24 cellular contexts compared by ENCODE assay signal in genomic region chr2:164979113-164979512, GRCh38. TPM values are rescaled to one million over a fixed set of nuclear protein-coding genes. Genes with fewer than 3 reads are reported as not detected.
DNase-seq lines count a peak whose midpoint lies in the region; ATAC-seq and TF ChIP-seq lines count a peak whose summit lies in the region.
"Had no signal": no experiment of that assay in that cellular context is flagged by ENCODE, and none has a peak within 500 bp of the region (broad histone marks: within the 10 kb centered on the region; RNA-seq: fewer than 3 reads in every experiment).

No MANE protein-coding gene starts in this region.

- H4K20me1 ChIP-seq in IMR-90 (ENCODE audit: insufficient read depth, low read length): no peaks in the 10 kb centered on the region
- no peaks in the 10 kb centered on the region for H4K20me1 ChIP-seq in neural progenitor cell (ENCODE audit: low read depth)

- no TSS peak for BruUV-seq in IMR-90 (replicated peaks; lab: Mats Ljungman, UMichigan)

- peak overlapping the region; percentile 92; the same call in 1 of the 3 replicates for H2BK15ac ChIP-seq in IMR-90 (ENCODE audit: low read depth, low read length)

- H3K9me3 Mint-ChIP-seq in neural progenitor cell: peaks cover 1% of the 10 kb centered on the region

- H3K14ac ChIP-seq in IMR-90 (replicated peaks; ENCODE audit: low read depth, low read length): no peak overlapping the region

- peak overlapping the region; percentile 87 for H3K27ac Mint-ChIP-seq in neural progenitor cell

- no peak overlapping the region for H3K27ac ChIP-seq in IMR-90 (ENCODE audit: insufficient read depth, low read length)
- no peak overlapping the region for H3K27ac ChIP-seq in neural progenitor cell
- H3K27ac ChIP-seq: 22Rv1, HL-60, SJSA1 had no signal

- H3K4me3 ChIP-seq in IMR-90 (ENCODE audit: insufficient read depth, low read depth, low read length) (no peak overlapping the region), neural progenitor cell (no peak overlapping the region)
- H3K4me3 ChIP-seq: SJSA1 had no signal

- in situ Hi-C loops in IMR-90 (cut with MboI; ENCODE audit: low sequenced_read_pairs): no loop called here

- H3K27me3 Mint-ChIP-seq in neural progenitor cell (ENCODE audit: insufficient read depth, low read depth): peaks cover 5% of the 10 kb centered on the region

- H3K79me2 ChIP-seq in neural progenitor cell (ENCODE audit: low read depth): no peaks in the 10 kb centered on the region

- no peak overlapping the region for H2BK5ac ChIP-seq in IMR-90 (ENCODE audit: low read depth, low read length, poor library complexity, severe bottlenecking)

- H3K36me3 Mint-ChIP-seq in neural progenitor cell: no peaks in the 10 kb centered on the region

- H3K4me2 ChIP-seq in IMR-90 (ENCODE audit: low read depth, low read length) (no peak overlapping the region), neural progenitor cell (no peak overlapping the region)

- no peaks in the 10 kb centered on the region for H3K79me1 ChIP-seq in IMR-90 (ENCODE audit: low read depth in 1 of 2, low read length in 2 of 2)

- H3K4ac ChIP-seq in IMR-90 (ENCODE audit: low read depth, low read length): 0 out of 2 replicates have a peak overlapping the region, but pooled peaks have one; percentile 13

- no peak overlapping the region for H3K56ac ChIP-seq in IMR-90 (ENCODE audit: extremely low read depth, insufficient read depth, low read length)

- H2AFZ ChIP-seq in IMR-90 (replicated peaks; ENCODE audit: low read length, poor library complexity) (no peak overlapping the region), neural progenitor cell (replicated peaks) (no peak overlapping the region)

- CTCF ChIA-PET in IMR-90 (lab: Yijun Ruan, JAX): no interaction called here

- no CpG with 5 or more reads among the region's 2 CpGs for WGBS in IMR-90 (ENCODE audit: extremely low coverage in 2 of 2, insufficient read length in 1 of 2), 2 experiments

- DNase-seq in DMS 273 (lab: John Stamatoyannopoulos, UW; ENCODE audit: unreplicated experiment): peak; percentile 29
- no peak for DNase-seq in DMS 273 treated with DMSO at 0.1 percent for 48 hours (lab: John Stamatoyannopoulos, UW)
- no peak for DNase-seq in IMR-90
- DNase-seq in SK-N-DZ (ENCODE audit: low spot score): peak; percentile 6
- no peak for DNase-seq in neural progenitor cell (ENCODE audit: low spot score)
- DNase-seq in stimulated activated CD4-positive, alpha-beta T cell treated with anti-CD3 and anti-CD28 coated beads, Interleukin-2, amount 100 ng/mL, for 24 hours: no peak
- DNase-seq in dedifferentiated amniotic fluid mesenchymal stem cell (ENCODE audit: extremely low spot score): no peak
- DNase-seq: DMS79 treated with DMSO at 0.1 percent for 48 hours, NCI-H1092 treated with DMSO at 0.1 percent for 48 hours, NCI-H1436, NCI-H187, NCI-H2081 treated with DMSO at 0.1 percent for 48 hours, NCI-H446, NCI-H524 treated with DMSO at 0.1 percent for 48 hours, NCI-H774, Right ventricle myocardium superior, RPMI8226, SW 1271 had no signal

- H3K9me1 ChIP-seq in IMR-90 (ENCODE audit: insufficient read depth, low read length): no peaks in the 10 kb centered on the region

- H3K36me3 ChIP-seq in IMR-90 (ENCODE audit: control insufficient read depth, insufficient read depth, low read length): no peaks in the 10 kb centered on the region
- no peaks in the 10 kb centered on the region for H3K36me3 ChIP-seq in neural progenitor cell
- H3K36me3 ChIP-seq: SJSA1 had no signal

- no peak for TF ChIP-seq RAD21 in IMR-90 (IDR thresholded peaks at IDR 0.05; ENCODE audit: low read length)

- no peaks in the 10 kb centered on the region for H3K9me3 ChIP-seq in IMR-90 (ENCODE audit: control insufficient read depth, insufficient read depth, low read length)
- H3K9me3 ChIP-seq in neural progenitor cell (ENCODE audit: low read depth): no peaks in the 10 kb centered on the region
- H3K9me3 ChIP-seq: SJSA1 had no signal

- H4K8ac ChIP-seq in IMR-90 (ENCODE audit: low read depth in 2 of 2, low read length in 2 of 2): no peak overlapping the region

- H3K18ac ChIP-seq in IMR-90 (ENCODE audit: low read depth, low read length): peak overlapping the region; percentile 23; the same call in 1 of the 2 replicates

- H2BK20ac ChIP-seq in IMR-90 (ENCODE audit: low read depth, low read length): peak overlapping the region; percentile 80; the same call in 1 of the 2 replicates

- POLR2A ChIA-PET in IMR-90 (lab: Charles Lee; ENCODE audit: unreplicated experiment): no interaction called here

- H3K4me1 Mint-ChIP-seq in neural progenitor cell: peaks cover 45% of the 10 kb centered on the region

- dilution Hi-C loops in IMR-90 (cut with HindIII; ENCODE audit: low sequenced_read_pairs, unreplicated experiment): no loop called here

- H2AK5ac ChIP-seq in IMR-90 (ENCODE audit: low read depth, low read length): peak overlapping the region; percentile 67; the same call in 1 of the 2 replicates

- no peak overlapping the region for H4K5ac ChIP-seq in IMR-90 (ENCODE audit: low read depth, low read length)

- H2AK9ac ChIP-seq in IMR-90 (replicated peaks; ENCODE audit: low read depth, low read length, poor library complexity): no peak overlapping the region

- H3K4me3 Mint-ChIP-seq in neural progenitor cell: no peak overlapping the region

- H3K23ac ChIP-seq in IMR-90 (ENCODE audit: low read depth, low read length): no peak overlapping the region; the same call in 1 of the 2 replicates

- peak overlapping the region; percentile 49 for H2BK120ac ChIP-seq in IMR-90 (ENCODE audit: low read depth, low read length)

- no peak for TF ChIP-seq POLR2A in IMR-90 (IDR thresholded peaks at IDR 0.05; ENCODE audit: low read depth, low read length)

- ATAC-seq in IMR-90 (ENCODE audit: low read depth) (no peak), HG02763 (IDR thresholded peaks at IDR 0.05; ENCODE audit: unreplicated experiment) (no peak)
- ATAC-seq: HCT116 had no signal

- no peaks in the 10 kb centered on the region for H3F3A ChIP-seq in neural progenitor cell (ENCODE audit: low read depth)

- intact Hi-C loops in IMR-90 (cut with micrococcal nuclease): no loop called here

- H3K9ac ChIP-seq in IMR-90 (ENCODE audit: low read depth, low read length): no peak overlapping the region
- no peak overlapping the region for H3K9ac ChIP-seq in neural progenitor cell

- TF ChIP-seq CTCF in IMR-90 (conservative IDR thresholded peaks at IDR 0.05; ENCODE audit: low read depth, low read length) (no peak), neural progenitor cell (IDR thresholded peaks at IDR 0.05) (no peak)

- H3K4me1 ChIP-seq in IMR-90 (ENCODE audit: control insufficient read depth, insufficient read depth, low read length) (peaks cover 7% of the 10 kb centered on the region), neural progenitor cell (no peaks in the 10 kb centered on the region)

- no peak overlapping the region; the same call in 1 of the 2 replicates for H4K91ac ChIP-seq in IMR-90 (ENCODE audit: insufficient read depth, low read depth, low read length)

- H3K27me3 ChIP-seq in IMR-90 (ENCODE audit: control insufficient read depth, insufficient read depth, low read length) (no peaks in the 10 kb centered on the region), neural progenitor cell (no peaks in the 10 kb centered on the region)
- H3K27me3 ChIP-seq: SJSA1 had no signal

TF ChIP-seq in IMR-90, 13 proteins besides CTCF, POLR2A, EP300 and RAD21:
- TF ChIP-seq MAZ (IDR thresholded peaks at IDR 0.05; ENCODE audit: borderline replicate concordance, low read depth, low read length): no peak
- TF ChIP-seq CEBPB (IDR thresholded peaks at IDR 0.05; ENCODE audit: low read depth, low read length): no peak
- TF ChIP-seq ELK1 (IDR thresholded peaks at IDR 0.05; ENCODE audit: borderline replicate concordance, low read depth, low read length): no peak
- no peak for TF ChIP-seq NFE2L2 (IDR thresholded peaks at IDR 0.05; ENCODE audit: low read depth, low read length)
- TF ChIP-seq FOS (IDR thresholded peaks at IDR 0.05; ENCODE audit: low read depth, low read length): no peak

RNA-seq across cellular contexts. Expression of gene SLC38A11, which starts 23.8 kb away (rescaled TPM):
- total RNA-seq in IMR-90 (2012; rRNA removed) (under 0.01 and 0.18 TPM in 2 replicates), neural progenitor cell (ENCODE audit: low replicate concordance) (not detected in 2 replicates)
- 0.07 and 0.21 TPM in 2 replicates for polyA plus RNA-seq in IMR-90 (2012; rRNA removed)
- 0.02 TPM in 1 of 2 replicates, not detected in the other for polyA plus RNA-seq in IMR-90 (2012; cell fraction: cytosol; rRNA removed)
- polyA plus RNA-seq in IMR-90 (2012; cell fraction: nucleus; rRNA removed; ENCODE audit: low replicate concordance): 0.09 and 1.0 TPM in 2 replicates
- 0.09 TPM in 1 of 2 replicates, not detected in the other for polyA plus RNA-seq in SK-N-DZ (2014; cell fraction: cytosol; rRNA removed)
- polyA plus RNA-seq in SK-N-DZ (2014; cell fraction: nucleus; rRNA removed): 0.21 and 0.27 TPM in 2 replicates
- total RNA-seq: H1, SJSA1 had no signal
- polyA plus RNA-seq: H1 had no signal

Comparison
In these comparisons a context has a peak if more than half of its experiments do, and no peak if none do; other contexts are left out.
1. DNase-seq: peak in DMS 273 (single experiment) and SK-N-DZ (single experiment); none in DMS 273 treated with DMSO at 0.1 percent for 48 hours (single experiment), IMR-90 (single experiment), neural progenitor cell (single experiment), stimulated activated CD4-positive, alpha-beta T cell treated with anti-CD3 and anti-CD28 coated beads, Interleukin-2, amount 100 ng/mL, for 24 hours (0 of 2) and dedifferentiated amniotic fluid mesenchymal stem cell (single experiment).